In the genomic region with DNA sequence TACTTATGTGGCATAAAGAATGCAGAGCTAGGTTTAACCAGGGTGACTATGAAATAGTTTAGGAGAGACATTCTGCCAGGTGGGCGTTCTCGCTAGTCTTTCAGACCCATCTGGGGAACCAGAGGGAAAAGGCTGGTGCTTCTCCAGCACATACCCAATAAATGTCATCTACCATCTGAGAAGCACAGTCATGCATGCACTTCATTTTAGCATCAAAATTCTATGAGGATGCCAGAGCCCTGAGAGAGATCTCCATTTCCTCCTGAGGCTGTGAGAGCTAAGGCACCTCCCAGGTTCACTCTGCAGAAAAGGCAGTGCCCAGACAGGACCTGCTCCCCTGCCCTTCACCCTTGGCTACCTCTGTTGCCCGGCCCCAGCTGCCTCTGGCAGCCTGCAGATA, we compare ENCODE assay signal across 24 cellular contexts.
"Had no signal": no experiment of that assay in that cellular context is flagged by ENCODE, and none has a peak within 500 bp of the region (broad histone marks: within the 10 kb centered on the region; RNA-seq: fewer than 3 reads in every experiment).

No MANE protein-coding gene starts in this region.

- H3K9ac ChIP-seq: SK-N-SH had no signal

- H3K9me3 ChIP-seq: SK-N-SH had no signal

- H3K9me3 Mint-ChIP-seq: activated naive CD4-positive, alpha-beta T cell treated with anti-CD3 and anti-CD28 coated beads, Interleukin-2, amount 50 U/mL, for 24 hours; activated T-cell treated with anti-CD3 and anti-CD28 coated beads, Interleukin-2, amount 50 U/mL, for 24 hours; activated T-helper 1 cell treated with anti-CD3 and anti-CD28 coated beads, Interleukin-12 subunit alpha, Interleukin-12 subunit beta, Interleukin-2, Interleukin-4 antibody, amounts not matched to agents 30 ng/mL and 10 ng/mL and 1 ng/mL, durations not matched to agents 14 hours and 24 hours and 36 hours; T-helper 1 cell treated with Interleukin-12 subunit alpha and Interleukin-12 subunit beta and Interleukin-4 antibody, amounts not matched to agents 30 μg/mL and 1 μg/mL, for 36 hours had no signal

- DNase-seq: activated CD4-positive, alpha-beta T cell treated with anti-CD3 and anti-CD28 coated beads for 48 hours; activated CD4-positive, alpha-beta T cell treated with anti-CD3 and anti-CD28 coated beads, Interleukin-2, amount 50 U/mL, for 4 hours; activated CD8-positive, alpha-beta T cell treated with anti-CD3 and anti-CD28 coated beads, Interleukin-2, amount 10 ng/mL, durations not matched to agents 7 days and 5 days; activated effector memory CD4-positive, alpha-beta T cell treated with Interleukin-2 at 50 U/mL for 16 hours; activated naive CD4-positive, alpha-beta T cell; activated T-cell treated with anti-CD3 and anti-CD28 coated beads, Interleukin-2, amount 50 U/mL, for 24 hours; aorta; central memory CD4-positive, alpha-beta T cell; Karpas-422; NCI-H1048; NCI-H146; NCI-H187 treated with DMSO at 0.1 percent for 48 hours; NCI-H2081 treated with DMSO at 0.1 percent for 48 hours; NCI-H446; NCI-H524; SK-N-SH had no signal

- ATAC-seq: activated CD4-positive, CD25-positive, alpha-beta regulatory T cell treated with anti-CD3 and anti-CD28 coated beads, Interleukin-2, amount 50 U/mL, for 24 hours; activated CD8-positive, alpha-beta T cell treated with anti-CD3 and anti-CD28 coated beads, Interleukin-2, amount 10 ng/mL, durations not matched to agents 7 days and 5 days; K562; Right ventricle myocardium inferior had no signal

- H3K36me3 Mint-ChIP-seq: activated naive CD4-positive, alpha-beta T cell treated with anti-CD3 and anti-CD28 coated beads, Interleukin-2, amount 50 U/mL, for 24 hours had no signal

- H3K4me3 Mint-ChIP-seq: activated CD8-positive, alpha-beta T cell treated with anti-CD3 and anti-CD28 coated beads, Interleukin-2, amount 10 ng/mL, durations not matched to agents 7 days and 5 days; activated naive CD4-positive, alpha-beta T cell treated with anti-CD3 and anti-CD28 coated beads, Interleukin-2, amount 50 U/mL, for 24 hours; activated T-cell treated with anti-CD3 and anti-CD28 coated beads, Interleukin-2, amount 50 U/mL, for 24 hours; activated T-helper 1 cell treated with anti-CD3 and anti-CD28 coated beads, Interleukin-12 subunit alpha, Interleukin-12 subunit beta, Interleukin-2, Interleukin-4 antibody, amounts not matched to agents 30 ng/mL and 10 ng/mL and 1 ng/mL, durations not matched to agents 14 hours and 24 hours and 36 hours; T-helper 1 cell treated with Interleukin-12 subunit alpha and Interleukin-12 subunit beta and Interleukin-4 antibody, amounts not matched to agents 30 μg/mL and 1 μg/mL, for 36 hours had no signal

- H3K4me1 Mint-ChIP-seq: activated naive CD4-positive, alpha-beta T cell treated with anti-CD3 and anti-CD28 coated beads, Interleukin-2, amount 50 U/mL, for 24 hours had no signal

- H3K4me2 ChIP-seq: SK-N-SH had no signal

- H3K27ac Mint-ChIP-seq: activated CD8-positive, alpha-beta T cell treated with anti-CD3 and anti-CD28 coated beads, Interleukin-2, amount 10 ng/mL, durations not matched to agents 7 days and 5 days; activated naive CD4-positive, alpha-beta T cell treated with anti-CD3 and anti-CD28 coated beads, Interleukin-2, amount 50 U/mL, for 24 hours; activated T-cell treated with anti-CD3 and anti-CD28 coated beads, Interleukin-2, amount 50 U/mL, for 24 hours; activated T-helper 1 cell treated with anti-CD3 and anti-CD28 coated beads, Interleukin-12 subunit alpha, Interleukin-12 subunit beta, Interleukin-2, Interleukin-4 antibody, amounts not matched to agents 30 ng/mL and 10 ng/mL and 1 ng/mL, durations not matched to agents 14 hours and 24 hours and 36 hours; T-helper 1 cell treated with Interleukin-12 subunit alpha and Interleukin-12 subunit beta and Interleukin-4 antibody, amounts not matched to agents 30 μg/mL and 1 μg/mL, for 36 hours had no signal

- FAIRE-seq: bronchial epithelial cell, K562, RCC 7860 had no signal

- H3K4me3 ChIP-seq: K562 had no signal
